In genomic region chr5:37786855-37787254, GRCh38 we compare ENCODE assay signal across 11 cellular contexts. TPM values are rescaled to one million over a fixed set of nuclear protein-coding genes. Genes with fewer than 3 reads are reported as not detected.
A peak's percentile ranks its signal among the peaks of the same experiment; 100 is the strongest.
DNase-seq lines count a peak whose midpoint lies in the region; ATAC-seq, FAIRE-seq and TF ChIP-seq lines count a peak whose summit lies in the region.
"Had no signal": no experiment of that assay in that cellular context is flagged by ENCODE, and none has a peak within 500 bp of the region (broad histone marks: within the 10 kb centered on the region; RNA-seq: fewer than 3 reads in every experiment).

No MANE protein-coding gene starts in this region.

- no peaks in the 10 kb centered on the region for H3K27me3 ChIP-seq in IMR-90 (ENCODE audit: control insufficient read depth, insufficient read depth, low read length)
- H3K27me3 ChIP-seq in K562 (ENCODE audit: control insufficient read depth in 2 of 2, insufficient read depth in 2 of 2, low read length in 2 of 2), result no peaks in the 10 kb centered on the region; a peak in 1 of 5 replicates
- H3K27me3 ChIP-seq in keratinocyte (ENCODE audit: control insufficient read depth, extremely low read depth, insufficient read depth, low read length), result no peaks in the 10 kb centered on the region

- no peaks in the 10 kb centered on the region for H3K79me2 ChIP-seq in K562 (ENCODE audit: control insufficient read depth, insufficient read depth, low read length)
- H3K79me2 ChIP-seq in keratinocyte (ENCODE audit: control insufficient read depth, insufficient read depth, low read length), result no peaks in the 10 kb centered on the region

- TF ChIP-seq CTCF in IMR-90 (conservative IDR thresholded peaks at IDR 0.05; ENCODE audit: low read depth, low read length) (no peak), K562 (IDR thresholded peaks at IDR 0.05 in 2 of 3, conservative IDR thresholded peaks at IDR 0.05 in 1 of 3; ENCODE audit: insufficient read depth in 2 of 3, low read depth in 1 of 3, low read length in 3 of 3) (no peak), keratinocyte (optimal IDR thresholded peaks at IDR 0.05 in 1 of 3, IDR thresholded peaks at IDR 0.05 in 1 of 3, conservative IDR thresholded peaks at IDR 0.05 in 1 of 3; ENCODE audit: extremely low read depth in 1 of 3, insufficient read depth in 2 of 3, low read length in 3 of 3) (no peak)

- no peak overlapping the region for H2AK5ac ChIP-seq in IMR-90 (ENCODE audit: low read depth, low read length)

- dilution Hi-C loops in IMR-90 (cut with HindIII; ENCODE audit: low sequenced_read_pairs, unreplicated experiment) (no loop called here), keratinocyte (cut with MboI; ENCODE audit: extremely low pct_ligation_motif_present, low sequenced_read_pairs) (no loop called here)

- H2BK20ac ChIP-seq in IMR-90 (ENCODE audit: low read depth, low read length), result no peak overlapping the region

- H2BK5ac ChIP-seq in IMR-90 (ENCODE audit: low read depth, low read length, poor library complexity, severe bottlenecking), result no peak overlapping the region

- FAIRE-seq in K562 (lab: Jason Lieb, UNC) (no peak), keratinocyte (lab: Jason Lieb, UNC) (peak; percentile 71)

- H3K36me3 ChIP-seq in IMR-90 (ENCODE audit: control insufficient read depth, insufficient read depth, low read length) (no peaks in the 10 kb centered on the region), K562 (ENCODE audit: control insufficient read depth, insufficient read depth, low read length) (no peaks in the 10 kb centered on the region), keratinocyte (ENCODE audit: control insufficient read depth in 2 of 2, extremely low read depth in 1 of 2, insufficient read depth in 2 of 2, low read length in 2 of 2) (no peaks in the 10 kb centered on the region)

- intact Hi-C loops in IMR-90 (cut with micrococcal nuclease) (no loop called here), K562 (cut with micrococcal nuclease) (no loop called here)

- H3K9me3 ChIP-seq in IMR-90 (ENCODE audit: control insufficient read depth, insufficient read depth, low read length) (no peaks in the 10 kb centered on the region), K562 (replicated peaks; ENCODE audit: control insufficient read depth, insufficient read depth, low read depth, low read length) (no peaks in the 10 kb centered on the region), keratinocyte (ENCODE audit: control insufficient read depth, low read depth, low read length) (no peaks in the 10 kb centered on the region)

- H3K9ac ChIP-seq in IMR-90 (ENCODE audit: low read depth, low read length) (no peak overlapping the region), K562 (ENCODE audit: insufficient read depth in 1 of 2, low read depth in 2 of 2, low read length in 2 of 2) (no peak overlapping the region), keratinocyte (ENCODE audit: control insufficient read depth, extremely low read depth, insufficient read depth, low read length) (no peak overlapping the region)

- CTCF ChIA-PET in IMR-90 (lab: Yijun Ruan, JAX), result interaction anchor here (0.6 kb wide), 1 partner anchor 233 kb away, joined by 4 read pairs; no protein-coding TSS in a partner anchor
- CTCF ChIA-PET in K562 (lab: Yijun Ruan, JAX; ENCODE audit: low intra/inter-chr PET ratio), result no interaction called here

- DNase-seq in EH (ENCODE audit: low read depth) (peak; percentile 79), IMR-90 (peak; percentile 85), K562 (ENCODE audit: extremely low read depth in 1 of 4, low spot score in 3 of 4) (no peak), keratinocyte (ENCODE audit: low read depth, low spot score) (peak; percentile 15), cerebellar nuclear complex (lab: John Stamatoyannopoulos, UW) (no peak), NCI-H146 treated with DMSO at 0.1 percent for 48 hours (lab: John Stamatoyannopoulos, UW; ENCODE audit: unreplicated experiment) (no peak)
- DNase-seq: NCI-H1105 treated with DMSO at 0.1 percent for 48 hours; SHP77 treated with DMSO at 0.1 percent for 48 hours; stimulated activated naive CD8-positive, alpha-beta T cell treated with anti-CD3 and anti-CD28 coated beads, Interleukin-15, amount 100 ng/mL, for 72 hours had no signal

- TF ChIP-seq EP300 in K562 (IDR thresholded peaks at IDR 0.05; ENCODE audit: low read length), result no peak

- H3K18ac ChIP-seq in IMR-90 (ENCODE audit: low read depth, low read length), result no peak overlapping the region

- H4K20me1 ChIP-seq in IMR-90 (ENCODE audit: insufficient read depth, low read length) (no peaks in the 10 kb centered on the region), K562 (replicated peaks; ENCODE audit: control insufficient read depth, insufficient read depth, low read length) (no peaks in the 10 kb centered on the region), keratinocyte (ENCODE audit: control insufficient read depth, extremely low read depth, insufficient read depth, low read length) (no peaks in the 10 kb centered on the region)

- in situ Hi-C loops in IMR-90 (cut with MboI; ENCODE audit: low sequenced_read_pairs), result no loop called here
- in situ Hi-C loops in K562 (cut with MboI), result no loop called here

- H2AFZ ChIP-seq in IMR-90 (replicated peaks; ENCODE audit: low read length, poor library complexity) (no peak overlapping the region), K562 (ENCODE audit: low read depth, low read length) (no peak overlapping the region), keratinocyte (ENCODE audit: control insufficient read depth, low read length) (no peak overlapping the region)

- POLR2A ChIA-PET in IMR-90 (lab: Charles Lee; ENCODE audit: unreplicated experiment), result no interaction called here
- POLR2A ChIA-PET in K562 (lab: Yijun Ruan, JAX), result no interaction called here

- no peak for TF ChIP-seq POLR2A in IMR-90 (IDR thresholded peaks at IDR 0.05; ENCODE audit: low read depth, low read length)
- TF ChIP-seq POLR2A in K562 (conservative IDR thresholded peaks at IDR 0.05), result no peak

- no peak overlapping the region for H3K4me3 ChIP-seq in IMR-90 (ENCODE audit: insufficient read depth, low read depth, low read length)
- no peak overlapping the region for H3K4me3 ChIP-seq in K562
- no peak overlapping the region for H3K4me3 ChIP-seq in keratinocyte (ENCODE audit: control insufficient read depth in 2 of 3, extremely low read depth in 1 of 3, insufficient read depth in 2 of 3, low read depth in 1 of 3, low read length in 3 of 3)

- H4K91ac ChIP-seq in IMR-90 (ENCODE audit: insufficient read depth, low read depth, low read length), result no peak overlapping the region

- no peak overlapping the region for H2AK9ac ChIP-seq in IMR-90 (replicated peaks; ENCODE audit: low read depth, low read length, poor library complexity)

- no peak overlapping the region for H2BK120ac ChIP-seq in IMR-90 (ENCODE audit: low read depth, low read length)

- WGBS in IMR-90 (ENCODE audit: extremely low coverage in 2 of 2, insufficient read length in 1 of 2), 2 experiments, result no CpG with 5 or more reads among the region's 1 CpG
- WGBS in K562 (ENCODE audit: insufficient coverage, low coverage, missing lambda C conversion rate), result 9% methylated on average over 1 of the region's 1 CpG

- no peaks in the 10 kb centered on the region for H3K79me1 ChIP-seq in IMR-90 (ENCODE audit: low read depth in 1 of 2, low read length in 2 of 2)

- no peak overlapping the region for H4K8ac ChIP-seq in IMR-90 (ENCODE audit: low read depth in 2 of 2, low read length in 2 of 2)

- ATAC-seq in IMR-90 (ENCODE audit: low read depth) (peak; percentile 72), K562 (no peak), GM18498 (IDR thresholded peaks at IDR 0.05; ENCODE audit: unreplicated experiment) (no peak), GM19324 (IDR thresholded peaks at IDR 0.05; ENCODE audit: low FRiP score, unreplicated experiment) (no peak)
- ATAC-seq: stimulated activated naive CD8-positive, alpha-beta T cell treated with anti-CD3 and anti-CD28 coated beads, Interleukin-15, amount 100 ng/mL, for 72 hours had no signal

- BruUV-seq in IMR-90 (replicated peaks; lab: Mats Ljungman, UMichigan), result no TSS peak
- no TSS peak for BruUV-seq in K562 (replicated peaks; lab: Mats Ljungman, UMichigan)

- H3K14ac ChIP-seq in IMR-90 (replicated peaks; ENCODE audit: low read depth, low read length), result no peak overlapping the region

- no peak overlapping the region for H3K23ac ChIP-seq in IMR-90 (ENCODE audit: low read depth, low read length)

- 0 out of 2 replicates have a peak, but pooled peaks cover 3% of the 10 kb centered on the region for H3K9me1 ChIP-seq in IMR-90 (ENCODE audit: insufficient read depth, low read length)
- H3K9me1 ChIP-seq in K562 (ENCODE audit: control insufficient read depth, insufficient read depth, low read length), result no peaks in the 10 kb centered on the region
- H3K9me1 ChIP-seq in keratinocyte (ENCODE audit: control insufficient read depth, extremely low read depth, insufficient read depth, low read length), result no peaks in the 10 kb centered on the region

- H3K56ac ChIP-seq in IMR-90 (ENCODE audit: extremely low read depth, insufficient read depth, low read length), result no peak overlapping the region

- H3K4me1 ChIP-seq in IMR-90 (ENCODE audit: control insufficient read depth, insufficient read depth, low read length), result peaks cover 4% of the 10 kb centered on the region; the same call in 1 of the 2 replicates
- H3K4me1 ChIP-seq in K562 (replicated peaks in 1 of 2; ENCODE audit: control insufficient read depth in 2 of 2, insufficient read depth in 2 of 2, low read length in 2 of 2), result no peaks in the 10 kb centered on the region
- H3K4me1 ChIP-seq in keratinocyte (ENCODE audit: control insufficient read depth, extremely low read depth, insufficient read depth, low read length), result peaks cover 13% of the 10 kb centered on the region

- TF ChIP-seq RAD21 in IMR-90 (IDR thresholded peaks at IDR 0.05; ENCODE audit: low read length) (no peak), K562 (CRISPR knock-in tag; conservative IDR thresholded peaks at IDR 0.05 in 1 of 2, IDR thresholded peaks at IDR 0.05 in 1 of 2) (no peak)

- H3K27ac ChIP-seq in IMR-90 (ENCODE audit: insufficient read depth, low read length) (no peak overlapping the region), K562 (ENCODE audit: extremely low read depth, low read depth, low read length) (no peak overlapping the region), keratinocyte (ENCODE audit: control insufficient read depth, insufficient read depth, low read length) (no peak overlapping the region)

- no peak overlapping the region for H3K4ac ChIP-seq in IMR-90 (ENCODE audit: low read depth, low read length)

- H3K4me2 ChIP-seq in IMR-90 (ENCODE audit: low read depth, low read length) (no peak overlapping the region), K562 (ENCODE audit: insufficient read depth, low read length) (no peak overlapping the region), keratinocyte (ENCODE audit: control insufficient read depth, extremely low read depth, insufficient read depth, low read depth, low read length) (no peak overlapping the region)

- no peak overlapping the region for H2BK15ac ChIP-seq in IMR-90 (ENCODE audit: low read depth, low read length)

- no peak overlapping the region for H4K5ac ChIP-seq in IMR-90 (ENCODE audit: low read depth, low read length)

RNA-seq across cellular contexts. Expression of gene GDNF, which starts 53.0 kb away (rescaled TPM):
- 0.18 and 0.28 TPM in 2 replicates for total RNA-seq in IMR-90 (2012; rRNA removed)
- polyA plus RNA-seq in IMR-90 (2012; rRNA removed), result 0.82 and 0.85 TPM in 2 replicates
- 0.35 and 0.68 TPM in 2 replicates for polyA plus RNA-seq in IMR-90 (2012; cell fraction: cytosol; rRNA removed)
- 1.6 and 3.3 TPM in 2 replicates for polyA plus RNA-seq in IMR-90 (2012; cell fraction: nucleus; rRNA removed; ENCODE audit: low replicate concordance)
- total RNA-seq in K562 (2011; cell fraction: chromatin; rRNA removed; ENCODE audit: low replicate concordance), result not detected in 2 replicates
- not detected in 2 replicates for total RNA-seq in K562 (2011; cell fraction: nucleolus; rRNA removed)
- not detected in 2 replicates for total RNA-seq in K562 (2011; cell fraction: nucleoplasm; rRNA removed)
- total RNA-seq in K562 (2014; rRNA removed), result not detected in 2 replicates
- not detected in 2 replicates for total RNA-seq in K562 (2014; rRNA removed; fragmentation: Illumina TruSeq; extraction: Trizol)
- total RNA-seq in K562 (2015; rRNA removed; fragmentation: Illumina TruSeq; extraction: Trizol), result not detected in 2 replicates
- total RNA-seq in K562 (2021), result not detected in 2 replicates
- not detected in 2 replicates for polyA plus RNA-seq in K562 (2011; rRNA removed)
- polyA plus RNA-seq in K562 (2011; cell fraction: cytosol; rRNA removed), result not detected in 2 replicates
- polyA plus RNA-seq in K562 (2011; cell fraction: nucleus; rRNA removed), result not detected in 2 replicates
- polyA plus RNA-seq in K562 (2012), result not detected in 2 replicates
- polyA plus RNA-seq in K562 (2014; fragmentation: Illumina TruSeq; extraction: Trizol), result not detected in 2 replicates
- not detected for polyA plus RNA-seq in K562 (2014; fragmentation: Nextera tagmentation; extraction: Ambion mirVana)
- polyA plus RNA-seq in K562 (2014; rRNA removed), result not detected in 2 replicates
- not detected in 2 replicates for polyA minus RNA-seq in K562 (2011; rRNA and poly(A)+ RNA removed)
- polyA minus RNA-seq in K562 (2011; cell fraction: cytosol; rRNA and poly(A)+ RNA removed), result not detected in 2 replicates
- polyA minus RNA-seq in K562 (2011; cell fraction: nucleus; rRNA and poly(A)+ RNA removed), result not detected in 2 replicates
- 0.95 to 3.3 TPM (median 2.4 TPM) in 3 replicates for polyA plus RNA-seq in keratinocyte
- 1.3 TPM for polyA plus RNA-seq in keratinocyte (2011; ENCODE audit: low read depth)
- 1.2 and 1.9 TPM in 2 replicates for polyA plus RNA-seq in keratinocyte (2011; cell fraction: cytosol; rRNA removed)
- polyA plus RNA-seq in keratinocyte (2011; cell fraction: nucleus; rRNA removed), result 4.5 and 5.0 TPM in 2 replicates
- polyA plus RNA-seq in keratinocyte (2012; ENCODE audit: low replicate concordance), result 1.9 and 2.9 TPM in 2 replicates
- 0.59 to 3.0 TPM (median 2.3 TPM) in 3 replicates for polyA minus RNA-seq in keratinocyte
- polyA minus RNA-seq in keratinocyte (2011; cell fraction: cytosol; rRNA and poly(A)+ RNA removed), result 0.58 TPM
- 2.2 and 3.6 TPM in 2 replicates for polyA minus RNA-seq in keratinocyte (2011; cell fraction: nucleus; rRNA and poly(A)+ RNA removed)

Comparison
In these comparisons a context has a peak if more than half of its experiments do, and no peak if none do; other contexts are left out.
1. DNase-seq: peak in EH (single experiment), IMR-90 (single experiment) and keratinocyte (single experiment); none in K562 (0 of 4), cerebellar nuclear complex (0 of 2) and NCI-H146 treated with DMSO at 0.1 percent for 48 hours (single experiment).